ENCODE assay signal across 16 cellular contexts in genomic region chr12:113852695-113853490, GRCh38.
A peak's percentile ranks its signal among the peaks of the same experiment; 100 is the strongest.
DNase-seq lines count a peak whose midpoint lies in the region; ATAC-seq and TF ChIP-seq lines count a peak whose summit lies in the region.
"Had no signal": no experiment of that assay in that cellular context is flagged by ENCODE, and none has a peak within 500 bp of the region (broad histone marks: within the 10 kb centered on the region; RNA-seq: fewer than 3 reads in every experiment).

No MANE protein-coding gene starts in this region.

- no peak overlapping the region for H3K4me3 Mint-ChIP-seq in H9
- H3K4me3 Mint-ChIP-seq: IgD-negative memory B cell; neural crest cell; stimulated activated naive CD8-positive, alpha-beta T cell treated with anti-CD3 and anti-CD28 coated beads, Interleukin-15, amount 100 ng/mL, for 72 hours had no signal

- H2BK15ac ChIP-seq in H9 (ENCODE audit: low read depth, low read length), result no peak overlapping the region

- no peak overlapping the region for H3K14ac ChIP-seq in H9 (ENCODE audit: insufficient read depth, low read length)

- H3K9ac ChIP-seq in H9 (ENCODE audit: extremely low read depth, insufficient read length, low read length), result no peak overlapping the region

- H3K4me1 ChIP-seq in H9 (ENCODE audit: insufficient read depth, low read length) (no peaks in the 10 kb centered on the region), heart left ventricle (peaks cover 0 to 43% (median 15%) of the 10 kb centered on the region in 12 donors)
- H3K4me1 ChIP-seq: left lung had no signal

- DNase-seq in H9, result no peak
- DNase-seq in NCI-H2029 treated with DMSO at 0.1 percent for 48 hours (lab: John Stamatoyannopoulos, UW), result peak; percentile 91
- DNase-seq in amygdala (lab: John Stamatoyannopoulos, UW), result peak in 39 of 56 donors; percentile 5 to 71 (median 28)
- DNase-seq in myocyte (ENCODE audit: low read depth), result peak; percentile 80
- DNase-seq in NOMO-1 treated with dmso at 0.1 percent for 144 hours (lab: John Stamatoyannopoulos, UW; ENCODE audit: unreplicated experiment), result no peak
- no peak for DNase-seq in heart left ventricle
- DNase-seq: activated CD4-positive, alpha-beta T cell treated with anti-CD3 and anti-CD28 coated beads, Interleukin-2, amount 50 U/mL, for 48 hours; activated effector memory CD4-positive, alpha-beta T cell treated with Interleukin-2 at 50 U/mL for 16 hours; left lung; sigmoid colon; stimulated activated naive CD8-positive, alpha-beta T cell treated with anti-CD3 and anti-CD28 coated beads, Interleukin-15, amount 100 ng/mL, for 72 hours had no signal

- H3T11ph ChIP-seq in H9 (ENCODE audit: low read length), result no peak overlapping the region

- no peak overlapping the region for H3K4ac ChIP-seq in H9 (ENCODE audit: low read depth, low read length)

- H3K23ac ChIP-seq in H9 (ENCODE audit: insufficient read length, low read depth, low read length), result no peak overlapping the region

- H3K79me2 ChIP-seq in H9 (ENCODE audit: insufficient read depth, low read length), result no peaks in the 10 kb centered on the region

- H2BK5ac ChIP-seq in H9 (ENCODE audit: insufficient read length, low read length), result no peak overlapping the region

- WGBS in H9 (ENCODE audit: extremely low coverage, insufficient read length, low lambda C conversion rate), result no CpG with 5 or more reads among the region's 24 CpGs
- 79 to 87% (median 86%) methylated on average over 21 to 24 of the region's 24 CpGs for WGBS in heart left ventricle, 4 donors

- H3K56ac ChIP-seq in H9 (ENCODE audit: insufficient read length, low read depth, low read length), result no peak overlapping the region

- H2BK20ac ChIP-seq in H9 (ENCODE audit: low read depth, low read length, poor library complexity, severe bottlenecking), result no peak overlapping the region

- H3K79me1 ChIP-seq in H9 (ENCODE audit: insufficient read depth, low read depth, low read length, poor library complexity, severe bottlenecking), result no peaks in the 10 kb centered on the region

- no peak overlapping the region for H4K8ac ChIP-seq in H9 (replicated peaks; ENCODE audit: insufficient read length, low read depth, low read length)

- H3K9me3 ChIP-seq in H9 (ENCODE audit: control insufficient read depth, low read depth, low read length) (no peaks in the 10 kb centered on the region), heart left ventricle (no peaks in the 10 kb centered on the region)
- H3K9me3 ChIP-seq: left lung, sigmoid colon had no signal

- H2BK120ac ChIP-seq in H9 (ENCODE audit: low read depth, low read length, poor library complexity, severe bottlenecking), result no peak overlapping the region

- no peak overlapping the region for H3K4me2 ChIP-seq in H9 (ENCODE audit: insufficient read depth, insufficient read length, low read length)

- H3K36me3 ChIP-seq in heart left ventricle, result peaks cover 0 to 26% (median 8%) of the 10 kb centered on the region in 9 donors
- H3K36me3 ChIP-seq: cardiac muscle cell had no signal

- no peak overlapping the region for H4K91ac ChIP-seq in H9 (ENCODE audit: insufficient read length, low read depth, low read length)

- TF ChIP-seq CTCF in H9 (conservative IDR thresholded peaks at IDR 0.05) (no peak), heart left ventricle (IDR thresholded peaks at IDR 0.05) (no peak)

- no peaks in the 10 kb centered on the region for H3K23me2 ChIP-seq in H9 (ENCODE audit: insufficient read length, low read depth, low read length, poor library complexity, severe bottlenecking)

- no peak overlapping the region for H3K4me3 ChIP-seq in heart left ventricle
- H3K4me3 ChIP-seq: cardiac muscle cell, left lung, sigmoid colon had no signal

- no peak overlapping the region for H2BK12ac ChIP-seq in H9 (ENCODE audit: insufficient read length, low read depth, low read length)

- no peak overlapping the region for H2AK5ac ChIP-seq in H9 (ENCODE audit: insufficient read length, low read length)

- H3K27ac ChIP-seq in H9 (ENCODE audit: insufficient read length, low read depth, low read length) (no peak overlapping the region), heart left ventricle (no peak overlapping the region)
- H3K27ac ChIP-seq: cardiac muscle cell, left lung had no signal

- H3K36me3 Mint-ChIP-seq in H9 (ENCODE audit: insufficient read depth in 1 of 3, low read depth in 3 of 3), result peaks cover 4 to 24% (median 5%) of the 10 kb centered on the region in 3 experiments; a peak in 5 of 7 replicates

- no peak for TF ChIP-seq POLR2A in heart left ventricle (IDR thresholded peaks at IDR 0.05)

- H3K4me1 Mint-ChIP-seq in H9, result peaks cover 3 to 18% of the 10 kb centered on the region in 2 experiments; a peak in 3 of 4 replicates
- H3K4me1 Mint-ChIP-seq: stimulated activated naive CD8-positive, alpha-beta T cell treated with anti-CD3 and anti-CD28 coated beads, Interleukin-15, amount 100 ng/mL, for 72 hours had no signal

- no peak overlapping the region for H2AFZ ChIP-seq in H9 (ENCODE audit: low read length)

- H4K20me1 ChIP-seq in H9 (ENCODE audit: control insufficient read depth, insufficient read depth, insufficient read length), result no peaks in the 10 kb centered on the region

- H3K27me3 ChIP-seq in H9 (ENCODE audit: insufficient read depth, low read length), result no peaks in the 10 kb centered on the region
- no peaks in the 10 kb centered on the region for H3K27me3 ChIP-seq in heart left ventricle
- H3K27me3 ChIP-seq: cardiac muscle cell, left lung, sigmoid colon had no signal

- H3K18ac ChIP-seq in H9 (ENCODE audit: insufficient read length, low read depth, low read length), result no peak overlapping the region

- peak overlapping the region in 2 of 3 experiments; percentile 53 to 72; a peak in 4 of 7 replicates for H3K27ac Mint-ChIP-seq in H9

- H4K5ac ChIP-seq in H9 (ENCODE audit: insufficient read length, low read depth, low read length), result no peak overlapping the region

- no peaks in the 10 kb centered on the region for H3K9me3 Mint-ChIP-seq in H9
- H3K9me3 Mint-ChIP-seq: IgD-negative memory B cell; neural crest cell; stimulated activated naive CD8-positive, alpha-beta T cell treated with anti-CD3 and anti-CD28 coated beads, Interleukin-15, amount 100 ng/mL, for 72 hours had no signal

- intact Hi-C loops in heart left ventricle (cut with DNase I), result no loop called here

- H3K27me3 Mint-ChIP-seq in H9 (ENCODE audit: low read depth), result no peaks in the 10 kb centered on the region
- H3K27me3 Mint-ChIP-seq: IgD-negative memory B cell; stimulated activated naive CD8-positive, alpha-beta T cell treated with anti-CD3 and anti-CD28 coated beads, Interleukin-15, amount 100 ng/mL, for 72 hours had no signal

- ATAC-seq in HG02588 (IDR thresholded peaks at IDR 0.05; ENCODE audit: unreplicated experiment) (no peak), HG03097 (IDR thresholded peaks at IDR 0.05; ENCODE audit: low FRiP score, unreplicated experiment) (no peak), heart left ventricle (no peak)
- ATAC-seq: left lung; stimulated activated naive CD8-positive, alpha-beta T cell treated with anti-CD3 and anti-CD28 coated beads, Interleukin-15, amount 100 ng/mL, for 72 hours had no signal

Comparison
In these comparisons a context has a peak if more than half of its experiments do, and no peak if none do; other contexts are left out.
1. DNase-seq: peak in NCI-H2029 treated with DMSO at 0.1 percent for 48 hours (single experiment), amygdala (39 of 56) and myocyte (single experiment); none in H9 (single experiment), NOMO-1 treated with dmso at 0.1 percent for 144 hours (single experiment) and heart left ventricle (0 of 5).